In genomic region chr1:234701737-234702341, GRCh38 we compare ENCODE assay signal across 1 cellular context.
TF ChIP-seq lines count a peak whose summit lies in the region.

No MANE protein-coding gene starts in this region.

TF ChIP-seq in WTC11, 78 proteins besides CTCF, POLR2A, EP300 and RAD21 (continued from another document):
- TF ChIP-seq USF1 (CRISPR knock-in tag; IDR thresholded peaks at IDR 0.05) (no peak), USF2 (CRISPR knock-in tag; IDR thresholded peaks at IDR 0.05) (no peak), IRF2 (CRISPR knock-in tag; IDR thresholded peaks at IDR 0.05; ENCODE audit: borderline replicate concordance, low read depth) (no peak), CREB1 (CRISPR knock-in tag; IDR thresholded peaks at IDR 0.05) (no peak), ELF4 (CRISPR knock-in tag; IDR thresholded peaks at IDR 0.05; ENCODE audit: low read depth) (no peak), ZMAT4 (CRISPR knock-in tag; IDR thresholded peaks at IDR 0.05) (no peak), ATF3 (CRISPR knock-in tag; conservative IDR thresholded peaks at IDR 0.05) (no peak), RORB (CRISPR knock-in tag; IDR thresholded peaks at IDR 0.05) (no peak)
